2 cellular contexts compared by ENCODE assay signal in the genomic region with DNA sequence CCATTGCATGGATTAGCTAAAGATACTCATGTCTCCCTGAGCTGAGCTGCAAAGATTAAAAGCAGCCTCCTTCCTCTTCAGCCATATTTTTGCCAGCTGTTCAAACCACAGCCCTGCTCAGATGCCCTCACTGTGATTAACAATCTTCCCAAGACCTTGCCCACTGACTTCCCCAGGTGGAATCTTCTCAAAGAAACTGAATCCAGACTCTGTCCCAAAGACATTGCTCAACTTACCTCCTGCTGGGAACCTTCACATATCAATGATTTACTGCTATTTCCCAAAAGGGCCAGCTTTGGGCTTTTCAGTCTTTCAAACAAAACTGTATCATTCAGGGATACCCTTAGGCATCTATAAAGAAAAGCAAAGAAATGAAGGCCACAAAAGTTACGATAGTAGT.
TF ChIP-seq lines count a peak whose summit lies in the region.

No MANE protein-coding gene starts in this region.

TF ChIP-seq in liver, 16 proteins besides CTCF, POLR2A, EP300 and RAD21:
- no peak for TF ChIP-seq ATF3 (IDR thresholded peaks at IDR 0.05)
- peak; percentile 24 to 42 for TF ChIP-seq HNF4A (conservative IDR thresholded peaks at IDR 0.05)
- TF ChIP-seq SP1 (IDR thresholded peaks at IDR 0.05) = no peak
- peak in 1 of 2 donors; percentile 29 for TF ChIP-seq RXRA (IDR thresholded peaks at IDR 0.05)
TF ChIP-seq in liver: peak in this region for 2.

TF ChIP-seq in HepG2, 621 proteins besides CTCF, POLR2A, EP300 and RAD21:
- TF ChIP-seq, protein P1, sequence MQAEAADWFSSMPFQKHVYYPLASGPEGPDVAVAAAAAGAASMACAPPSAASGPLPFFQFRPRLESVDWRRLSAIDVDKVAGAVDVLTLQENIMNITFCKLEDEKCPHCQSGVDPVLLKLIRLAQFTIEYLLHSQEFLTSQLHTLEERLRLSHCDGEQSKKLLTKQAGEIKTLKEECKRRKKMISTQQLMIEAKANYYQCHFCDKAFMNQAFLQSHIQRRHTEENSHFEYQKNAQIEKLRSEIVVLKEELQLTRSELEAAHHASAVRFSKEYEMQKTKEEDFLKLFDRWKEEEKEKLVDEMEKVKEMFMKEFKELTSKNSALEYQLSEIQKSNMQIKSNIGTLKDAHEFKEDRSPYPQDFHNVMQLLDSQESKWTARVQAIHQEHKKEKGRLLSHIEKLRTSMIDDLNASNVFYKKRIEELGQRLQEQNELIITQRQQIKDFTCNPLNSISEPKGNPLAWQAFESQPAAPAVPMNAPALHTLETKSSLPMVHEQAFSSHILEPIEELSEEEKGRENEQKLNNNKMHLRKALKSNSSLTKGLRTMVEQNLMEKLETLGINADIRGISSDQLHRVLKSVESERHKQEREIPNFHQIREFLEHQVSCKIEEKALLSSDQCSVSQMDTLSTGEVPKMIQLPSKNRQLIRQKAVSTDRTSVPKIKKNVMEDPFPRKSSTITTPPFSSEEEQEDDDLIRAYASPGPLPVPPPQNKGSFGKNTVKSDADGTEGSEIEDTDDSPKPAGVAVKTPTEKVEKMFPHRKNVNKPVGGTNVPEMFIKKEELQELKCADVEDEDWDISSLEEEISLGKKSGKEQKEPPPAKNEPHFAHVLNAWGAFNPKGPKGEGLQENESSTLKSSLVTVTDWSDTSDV (CRISPR knock-in tag; IDR thresholded peaks at IDR 0.05) = no peak
- TF ChIP-seq PHF8 (CRISPR knock-in tag; IDR thresholded peaks at IDR 0.05) (no peak), CCAR2 (optimal IDR thresholded peaks at IDR 0.05; ENCODE audit: low read depth, low read length) (no peak), ELF1 (CRISPR knock-in tag; IDR thresholded peaks at IDR 0.05) (no peak), HMG20A (CRISPR knock-in tag; IDR thresholded peaks at IDR 0.05; ENCODE audit: borderline replicate concordance) (no peak), ZBTB43 (CRISPR knock-in tag; conservative IDR thresholded peaks at IDR 0.05) (no peak), KLF15 (CRISPR knock-in tag; IDR thresholded peaks at IDR 0.05; ENCODE audit: borderline replicate concordance) (no peak), HNF1A (IDR thresholded peaks at IDR 0.05; ENCODE audit: low read depth) (no peak), HNF1A (CRISPR knock-in tag; IDR thresholded peaks at IDR 0.05; ENCODE audit: borderline replicate concordance) (no peak), EEA1 (CRISPR knock-in tag; IDR thresholded peaks at IDR 0.05; ENCODE audit: borderline replicate concordance) (no peak), ZNF484 (CRISPR knock-in tag; IDR thresholded peaks at IDR 0.05; ENCODE audit: borderline replicate concordance, low read depth) (no peak), ISX (CRISPR knock-in tag; conservative IDR thresholded peaks at IDR 0.05) (no peak), SRSF9 (IDR thresholded peaks at IDR 0.05; ENCODE audit: borderline replicate concordance, insufficient read depth, low read depth, low read length, poor library complexity, severe bottlenecking) (no peak), HCFC1 (IDR thresholded peaks at IDR 0.05; ENCODE audit: low read depth, low read length) (no peak), SP4 (CRISPR knock-in tag; IDR thresholded peaks at IDR 0.05) (no peak), NONO (IDR thresholded peaks at IDR 0.05) (no peak), NONO (CRISPR knock-in tag; conservative IDR thresholded peaks at IDR 0.05) (no peak), SMARCC2 (IDR thresholded peaks at IDR 0.05) (no peak), MYNN (CRISPR knock-in tag; IDR thresholded peaks at IDR 0.05; ENCODE audit: low read depth) (no peak), ATF3 (CRISPR knock-in tag; IDR thresholded peaks at IDR 0.05) (no peak), PAF1 (CRISPR knock-in tag; IDR thresholded peaks at IDR 0.05) (no peak)
- TF ChIP-seq, protein P2, sequence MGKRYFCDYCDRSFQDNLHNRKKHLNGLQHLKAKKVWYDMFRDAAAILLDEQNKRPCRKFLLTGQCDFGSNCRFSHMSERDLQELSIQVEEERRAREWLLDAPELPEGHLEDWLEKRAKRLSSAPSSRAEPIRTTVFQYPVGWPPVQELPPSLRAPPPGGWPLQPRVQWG (CRISPR knock-in tag; IDR thresholded peaks at IDR 0.05; ENCODE audit: borderline replicate concordance, low read depth) = no peak
